Comparison of ENCODE assay signal across 25 cellular contexts in genomic region chr10:87651801-87652200, GRCh38.
"Had no signal": no experiment of that assay in that cellular context is flagged by ENCODE, and none has a peak within 500 bp of the region (broad histone marks: within the 10 kb centered on the region; RNA-seq: fewer than 3 reads in every experiment).

No MANE protein-coding gene starts in this region.

- H3K36me3 ChIP-seq: brain microvascular endothelial cell, sigmoid colon, uterus had no signal

- H3K36me3 Mint-ChIP-seq: activated naive CD4-positive, alpha-beta T cell treated with anti-CD3 and anti-CD28 coated beads, Interleukin-2, amount 50 U/mL, for 72 hours; stimulated activated naive B cell treated with anti-CD40 and anti-IgM and Interleukin-4, amounts not matched to agents 10 μg/mL and 1 μg/mL and 100 μg/mL, for 72 hours had no signal

- H3K4me3 ChIP-seq: sigmoid colon, uterus had no signal

- H3K4me1 Mint-ChIP-seq: activated CD4-positive, alpha-beta T cell treated with anti-CD3 and anti-CD28 coated beads, Interleukin-2, amount 10 ng/mL, durations not matched to agents 7 days and 5 days; nephron had no signal

- H3K4me1 ChIP-seq: sigmoid colon, uterus had no signal

- H3K27me3 ChIP-seq: brain microvascular endothelial cell, sigmoid colon, uterus had no signal

- ATAC-seq: activated CD8-positive, alpha-beta T cell treated with anti-CD3 and anti-CD28 coated beads for 36 hours; activated naive CD4-positive, alpha-beta T cell treated with anti-CD3 and anti-CD28 coated beads, Interleukin-2, amount 50 U/mL, for 72 hours; esophagus mucosa; left ventricle myocardium superior; stimulated activated naive B cell treated with anti-CD40 and anti-IgM and Interleukin-4, amounts not matched to agents 10 μg/mL and 1 μg/mL and 100 μg/mL, for 72 hours had no signal

- H3K9me3 ChIP-seq: sigmoid colon, uterus had no signal

- H3K4me3 Mint-ChIP-seq: activated CD4-positive, alpha-beta T cell treated with anti-CD3 and anti-CD28 coated beads, Interleukin-2, amount 10 ng/mL, durations not matched to agents 7 days and 5 days; activated CD8-positive, alpha-beta T cell treated with anti-CD3 and anti-CD28 coated beads for 36 hours; activated T-helper 1 cell treated with anti-CD3 and anti-CD28 coated beads, Interleukin-12 subunit alpha, Interleukin-12 subunit beta, Interleukin-2, Interleukin-4 antibody, amounts not matched to agents 30 ng/mL and 10 ng/mL and 1 ng/mL, durations not matched to agents 14 hours and 24 hours and 36 hours; nephron; stimulated activated naive B cell treated with anti-CD40 and anti-IgM and Interleukin-4, amounts not matched to agents 10 μg/mL and 1 μg/mL and 100 μg/mL, for 72 hours had no signal

- H3K27ac Mint-ChIP-seq: activated CD4-positive, alpha-beta T cell treated with anti-CD3 and anti-CD28 coated beads, Interleukin-2, amount 10 ng/mL, durations not matched to agents 7 days and 5 days; activated CD8-positive, alpha-beta T cell treated with anti-CD3 and anti-CD28 coated beads for 36 hours; activated naive CD4-positive, alpha-beta T cell treated with anti-CD3 and anti-CD28 coated beads, Interleukin-2, amount 50 U/mL, for 72 hours; activated T-helper 1 cell treated with anti-CD3 and anti-CD28 coated beads, Interleukin-12 subunit alpha, Interleukin-12 subunit beta, Interleukin-2, Interleukin-4 antibody, amounts not matched to agents 30 ng/mL and 10 ng/mL and 1 ng/mL, durations not matched to agents 14 hours and 24 hours and 36 hours; stimulated activated naive B cell treated with anti-CD40 and anti-IgM and Interleukin-4, amounts not matched to agents 10 μg/mL and 1 μg/mL and 100 μg/mL, for 72 hours had no signal

- DNase-seq: activated CD4-positive, alpha-beta T cell treated with anti-CD3 and anti-CD28 coated beads, Interleukin-2, amount 10 ng/mL, durations not matched to agents 7 days and 5 days; activated CD4-positive, CD25-positive, alpha-beta regulatory T cell treated with anti-CD3 and anti-CD28 coated beads, Interleukin-2, amount 50 U/mL, for 72 hours; activated CD8-positive, alpha-beta T cell treated with anti-CD3 and anti-CD28 coated beads for 36 hours; activated gamma-delta T cell; aorta; brain microvascular endothelial cell; central memory CD4-positive, alpha-beta T cell; effector memory CD4-positive, alpha-beta T cell; hippocampal formation; kidney; left ventricle myocardium superior; mammary epithelial cell; nucleus accumbens; posterior cingulate gyrus; sigmoid colon; stimulated activated CD4-positive, alpha-beta T cell treated with anti-CD3 and anti-CD28 coated beads, Interleukin-2, amount 100 ng/mL, for 48 hours; stimulated activated CD8-positive, alpha-beta memory T cell treated with anti-CD3 and anti-CD28 coated beads, Interleukin-4, amount 100 ng/mL, for 48 hours; stimulated activated naive B cell treated with anti-CD40 and anti-IgM and Interleukin-4, amounts not matched to agents 10 μg/mL and 1 μg/mL and 100 μg/mL, for 72 hours; trophoblast cell; uterus had no signal

- H3K9me3 Mint-ChIP-seq: activated CD4-positive, alpha-beta T cell treated with anti-CD3 and anti-CD28 coated beads, Interleukin-2, amount 10 ng/mL, durations not matched to agents 7 days and 5 days; activated naive CD4-positive, alpha-beta T cell treated with anti-CD3 and anti-CD28 coated beads, Interleukin-2, amount 50 U/mL, for 72 hours; activated T-helper 1 cell treated with anti-CD3 and anti-CD28 coated beads, Interleukin-12 subunit alpha, Interleukin-12 subunit beta, Interleukin-2, Interleukin-4 antibody, amounts not matched to agents 30 ng/mL and 10 ng/mL and 1 ng/mL, durations not matched to agents 14 hours and 24 hours and 36 hours; nephron had no signal

- H3K27ac ChIP-seq: brain microvascular endothelial cell, sigmoid colon, uterus, VCaP had no signal
